Comparison of ENCODE assay signal across 16 cellular contexts in the genomic region with DNA sequence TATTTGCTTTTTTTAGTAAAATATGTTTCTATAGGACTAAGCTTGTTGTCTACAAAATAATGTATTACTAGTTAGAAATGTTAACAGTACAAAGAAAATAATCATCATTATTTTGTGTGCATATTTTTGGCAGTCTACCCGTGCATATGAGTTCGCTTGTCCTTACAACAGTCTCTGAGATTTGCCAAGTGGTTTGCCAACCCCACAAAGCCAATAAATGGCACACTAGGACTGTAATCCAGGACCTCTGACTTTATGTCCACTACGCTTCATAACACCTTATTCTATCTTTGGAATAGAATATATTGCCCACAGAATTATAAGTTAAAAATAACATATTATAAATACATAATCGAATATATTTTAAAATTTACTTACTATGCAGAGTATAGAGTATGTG.
DNase-seq lines count a peak whose midpoint lies in the region; ATAC-seq and TF ChIP-seq lines count a peak whose summit lies in the region.
"Had no signal": no experiment of that assay in that cellular context is flagged by ENCODE, and none has a peak within 500 bp of the region (broad histone marks: within the 10 kb centered on the region; RNA-seq: fewer than 3 reads in every experiment).

No MANE protein-coding gene starts in this region.

- peaks cover 3% of the 10 kb centered on the region for H3K79me2 ChIP-seq in parathyroid adenoma

- H3K27me3 ChIP-seq in right atrium auricular region (no peaks in the 10 kb centered on the region), adipocyte (replicated peaks; ENCODE audit: control insufficient read depth, insufficient read depth, low read length) (no peaks in the 10 kb centered on the region), parathyroid adenoma (ENCODE audit: control insufficient read depth, insufficient read depth, low read length) (no peaks in the 10 kb centered on the region)
- H3K27me3 ChIP-seq: BLaER1 treated with 17β-estradiol and CSF1 and Interleukin-3, amounts not matched to agents 10 nM and 100 nM had no signal

- TF ChIP-seq CTCF in right atrium auricular region (IDR thresholded peaks at IDR 0.05) (no peak), parathyroid adenoma (IDR thresholded peaks at IDR 0.05) (no peak)

- DNase-seq in Right ventricle myocardium superior (no peak), right atrium auricular region (ENCODE audit: low spot score) (no peak), adipocyte (ENCODE audit: low read depth) (no peak)
- DNase-seq: AML-193; Caco-2; Calu3; CD4-positive, alpha-beta T cell; CD8-positive, alpha-beta T cell; DMS79 treated with DMSO at 0.1 percent for 48 hours; GF-D8 had no signal

- intact Hi-C loops in Right ventricle myocardium superior (cut with DNase I): no loop called here

- H3K4me3 ChIP-seq in right atrium auricular region (no peak overlapping the region), adipocyte (ENCODE audit: low read length) (peak overlapping the region; percentile 17), parathyroid adenoma (ENCODE audit: low read depth, low read length) (peak overlapping the region; percentile 23)
- H3K4me3 ChIP-seq: A549; BLaER1 treated with 17β-estradiol and CSF1 and Interleukin-3, amounts not matched to agents 10 nM and 100 nM had no signal

- H3K9ac ChIP-seq in adipocyte (ENCODE audit: low read length) (no peak overlapping the region), parathyroid adenoma (no peak overlapping the region)
- H3K9ac ChIP-seq: BLaER1 treated with 17β-estradiol and CSF1 and Interleukin-3, amounts not matched to agents 10 nM and 100 nM had no signal

- H3K4me2 ChIP-seq in parathyroid adenoma (ENCODE audit: low read length): peak overlapping the region; percentile 28
- H3K4me2 ChIP-seq: A549 had no signal

- peak; percentile 51 for ATAC-seq in Right ventricle myocardium superior (ENCODE audit: poor library complexity)
- ATAC-seq in HG03520 (IDR thresholded peaks at IDR 0.05; ENCODE audit: unreplicated experiment): no peak
- ATAC-seq: A549; CD8-positive, alpha-beta T cell had no signal

- H3K27ac ChIP-seq in right atrium auricular region (no peak overlapping the region), parathyroid adenoma (peak overlapping the region; percentile 99)
- H3K27ac ChIP-seq: 22Rv1, A549, C4-2B had no signal

- H3K9me3 ChIP-seq in right atrium auricular region (no peaks in the 10 kb centered on the region), adipocyte (ENCODE audit: control insufficient read depth, low read length) (no peaks in the 10 kb centered on the region), parathyroid adenoma (ENCODE audit: control insufficient read depth, low read length) (no peaks in the 10 kb centered on the region)
- H3K9me3 ChIP-seq: A549; BLaER1 treated with 17β-estradiol and CSF1 and Interleukin-3, amounts not matched to agents 10 nM and 100 nM; Caco-2 had no signal

- H3K4me1 ChIP-seq in right atrium auricular region (peaks cover 0 to 5% of the 10 kb centered on the region in 2 donors), adipocyte (ENCODE audit: control insufficient read depth, insufficient read depth, low read length) (peaks cover 27% of the 10 kb centered on the region), parathyroid adenoma (peaks cover 68% of the 10 kb centered on the region)
- H3K4me1 ChIP-seq: A549, Caco-2 had no signal

- H3K36me3 ChIP-seq in right atrium auricular region (no peaks in the 10 kb centered on the region), adipocyte (ENCODE audit: control insufficient read depth, insufficient read depth, low read length, severe bottlenecking) (no peaks in the 10 kb centered on the region), parathyroid adenoma (ENCODE audit: control insufficient read depth, insufficient read depth, low read length) (no peaks in the 10 kb centered on the region)
- H3K36me3 ChIP-seq: BLaER1 treated with 17β-estradiol and CSF1 and Interleukin-3, amounts not matched to agents 10 nM and 100 nM had no signal

- H2AFZ ChIP-seq in parathyroid adenoma: no peak overlapping the region

Comparison
In these comparisons a context has a peak if more than half of its experiments do, and no peak if none do; other contexts are left out.
1. H3K4me3 ChIP-seq: peak in adipocyte (single experiment) and parathyroid adenoma (single experiment); none in right atrium auricular region (0 of 2).